Comparison of ENCODE assay signal across 1 cellular context in the genomic region with DNA sequence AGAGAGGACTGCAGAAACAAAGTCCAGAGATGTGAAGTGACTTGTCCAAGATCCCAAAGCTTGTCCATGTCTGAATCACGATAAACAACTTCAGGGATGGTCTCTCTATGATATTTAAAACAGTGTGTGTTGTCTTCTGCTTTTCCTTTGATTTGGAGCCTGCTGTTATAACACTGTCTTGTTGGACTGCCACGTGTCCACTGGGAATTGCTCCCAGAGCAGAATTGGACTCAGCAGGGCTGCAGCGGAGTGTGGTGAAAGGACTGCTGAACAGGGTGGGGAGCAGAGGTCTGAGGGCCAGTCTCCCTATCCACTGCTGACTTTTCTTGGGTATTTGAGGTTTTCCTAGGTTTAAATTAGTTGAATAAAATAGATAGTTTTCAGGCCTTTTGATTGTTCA.
TF ChIP-seq lines count a peak whose summit lies in the region.

No MANE protein-coding gene starts in this region.

TF ChIP-seq in IMR-90, 13 proteins besides CTCF, POLR2A, EP300 and RAD21:
- TF ChIP-seq MAFK (IDR thresholded peaks at IDR 0.05; ENCODE audit: low read depth, low read length) (no peak), CHD1 (IDR thresholded peaks at IDR 0.05; ENCODE audit: low read depth, low read length) (no peak), MXI1 (IDR thresholded peaks at IDR 0.05; ENCODE audit: borderline replicate concordance, low read depth, low read length) (no peak), RCOR1 (IDR thresholded peaks at IDR 0.05; ENCODE audit: insufficient replicate concordance, low read length) (no peak), SMC3 (IDR thresholded peaks at IDR 0.05; ENCODE audit: low read depth, low read length) (no peak), RFX5 (IDR thresholded peaks at IDR 0.05; ENCODE audit: low read depth, low read length) (no peak), ELK1 (IDR thresholded peaks at IDR 0.05; ENCODE audit: borderline replicate concordance, low read depth, low read length) (no peak), CEBPB (IDR thresholded peaks at IDR 0.05; ENCODE audit: low read depth, low read length) (no peak), FOS (IDR thresholded peaks at IDR 0.05; ENCODE audit: low read depth, low read length) (no peak), NFE2L2 (IDR thresholded peaks at IDR 0.05; ENCODE audit: low read depth, low read length) (no peak), BHLHE40 (IDR thresholded peaks at IDR 0.05; ENCODE audit: low read depth, low read length) (no peak), MAZ (IDR thresholded peaks at IDR 0.05; ENCODE audit: borderline replicate concordance, low read depth, low read length) (no peak)
- TF ChIP-seq, protein P1, sequence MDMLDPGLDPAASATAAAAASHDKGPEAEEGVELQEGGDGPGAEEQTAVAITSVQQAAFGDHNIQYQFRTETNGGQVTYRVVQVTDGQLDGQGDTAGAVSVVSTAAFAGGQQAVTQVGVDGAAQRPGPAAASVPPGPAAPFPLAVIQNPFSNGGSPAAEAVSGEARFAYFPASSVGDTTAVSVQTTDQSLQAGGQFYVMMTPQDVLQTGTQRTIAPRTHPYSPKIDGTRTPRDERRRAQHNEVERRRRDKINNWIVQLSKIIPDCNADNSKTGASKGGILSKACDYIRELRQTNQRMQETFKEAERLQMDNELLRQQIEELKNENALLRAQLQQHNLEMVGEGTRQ (IDR thresholded peaks at IDR 0.05; ENCODE audit: low read depth, low read length), result no peak
